In genomic region chr19:53881482-53882390, GRCh38 we compare ENCODE assay signal across 9 cellular contexts. TPM values are rescaled to one million over a fixed set of nuclear protein-coding genes. Genes with fewer than 3 reads are reported as not detected.
A peak's percentile ranks its signal among the peaks of the same experiment; 100 is the strongest.
DNase-seq lines count a peak whose midpoint lies in the region; ATAC-seq and TF ChIP-seq lines count a peak whose summit lies in the region.
"Had no signal": no experiment of that assay in that cellular context is flagged by ENCODE, and none has a peak within 500 bp of the region (broad histone marks: within the 10 kb centered on the region; RNA-seq: fewer than 3 reads in every experiment).

PRKCG (plus strand) TSS chr19:53882197; CDS start chr19:53882495, 298 bp downstream.

- H3K9me3 ChIP-seq in BLaER1 (no peaks in the 10 kb centered on the region), upper lobe of right lung (no peaks in the 10 kb centered on the region), tibial artery (no peaks in the 10 kb centered on the region)

- peaks cover 7% of the 10 kb centered on the region for H4K20me1 ChIP-seq in BLaER1

- H3K4me2 ChIP-seq in BLaER1, result peak within 1 kb of the TSS; percentile 99

- H3K27ac ChIP-seq in BLaER1 (peak within 1 kb of the TSS; percentile 51), upper lobe of right lung (no peak within 1 kb of the TSS), tibial artery (no peak within 1 kb of the TSS)

- intact Hi-C loops in upper lobe of right lung (cut with DNase I), result no loop called here
- intact Hi-C loops in tibial artery (cut with DNase I; ENCODE audit: low total_unique reads), result no loop called here

- H3K36me3 ChIP-seq in BLaER1 (peaks cover 2% of the 10 kb centered on the region; the same call in 1 of the 2 replicates), upper lobe of right lung (no peaks in the 10 kb centered on the region), tibial artery (peaks cover 0 to 3% (median 0%) of the 10 kb centered on the region in 3 donors)

- DNase-seq in KBM-7 (peak; percentile 43), myocyte (ENCODE audit: low read depth) (peak; percentile 60), upper lobe of right lung (peak; percentile 74), COR-L47 (lab: John Stamatoyannopoulos, UW) (no peak), tibial artery (no peak)
- DNase-seq in activated CD4-positive, alpha-beta T cell treated with anti-CD3 and anti-CD28 coated beads for 4 hours, result peak; percentile 51 to 53
- DNase-seq in effector CD8-positive, alpha-beta T cell (lab: John Stamatoyannopoulos, UW), result peak; percentile 66

- in situ Hi-C loops in KBM-7 (cut with MboI; ENCODE audit: low pct_unique_long_range_greater_than_20kb, low sequenced_read_pairs), result no loop called here

- TF ChIP-seq CTCF in upper lobe of right lung (IDR thresholded peaks at IDR 0.05) (peak; percentile 50), tibial artery (IDR thresholded peaks at IDR 0.05) (peak in 1 of 2 experiments; percentile 40)

- peaks cover 79% of the 10 kb centered on the region for H3K4me1 ChIP-seq in BLaER1
- peaks cover 17% of the 10 kb centered on the region for H3K4me1 ChIP-seq in upper lobe of right lung
- H3K4me1 ChIP-seq in tibial artery, result peaks cover 0 to 30% (median 22%) of the 10 kb centered on the region in 4 donors

- ATAC-seq in upper lobe of right lung, result peak; percentile 46

- peak within 1 kb of the TSS; percentile 57 for H3K9ac ChIP-seq in BLaER1

- peaks cover 8% of the 10 kb centered on the region; the same call in 1 of the 2 replicates for H3K27me3 ChIP-seq in BLaER1
- peaks cover 42% of the 10 kb centered on the region for H3K27me3 ChIP-seq in upper lobe of right lung
- peaks cover 0 to 43% of the 10 kb centered on the region in 2 donors for H3K27me3 ChIP-seq in tibial artery

- H3K4me3 ChIP-seq in BLaER1 (peak within 1 kb of the TSS; percentile 64), upper lobe of right lung (peak within 1 kb of the TSS; percentile 37), tibial artery (peak within 1 kb of the TSS in 1 of 2 donors; percentile 29)

RNA-seq across cellular contexts. Expression of gene PRKCG, which starts in this region (rescaled TPM):
- not detected in 2 replicates for total RNA-seq in myocyte
- 0.03 TPM for polyA plus RNA-seq in myocyte (2012)
- not detected for total RNA-seq in upper lobe of right lung
- total RNA-seq: lung microvascular endothelial cell had no signal

Comparison
In these comparisons a context has a peak if more than half of its experiments do, and no peak if none do; other contexts are left out.
1. Peak in DNase-seq in myocyte; RNA of the gene not detected or under 1 TPM.
2. Peak in DNase-seq, ATAC-seq and H3K4me3 ChIP-seq in upper lobe of right lung; RNA of the gene not detected or under 1 TPM.
3. DNase-seq: peak in KBM-7 (single experiment), activated CD4-positive, alpha-beta T cell treated with anti-CD3 and anti-CD28 coated beads for 4 hours (2 of 2) and effector CD8-positive, alpha-beta T cell (single experiment); none in COR-L47 (single experiment) and tibial artery (0 of 2).